ENCODE assay signal across 13 cellular contexts in the genomic region with DNA sequence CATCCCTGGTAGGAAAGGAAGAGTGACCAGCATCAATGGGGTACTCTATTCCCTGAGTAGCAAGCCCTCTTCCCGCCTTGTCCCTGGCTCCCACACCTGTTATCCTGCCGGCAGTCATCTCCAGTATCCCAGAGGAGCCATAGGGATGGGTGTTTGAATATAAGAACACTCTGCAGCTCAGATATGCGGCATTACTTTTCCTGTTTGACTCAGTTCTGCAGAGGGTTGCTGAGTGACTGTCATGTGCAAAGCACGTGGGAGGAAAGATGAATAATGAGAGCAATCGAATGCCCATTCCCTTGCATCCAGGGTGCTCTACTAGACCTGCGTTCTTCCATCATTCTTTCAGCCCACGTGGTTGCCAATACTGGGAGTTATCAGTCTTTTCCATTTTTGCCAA.
DNase-seq lines count a peak whose midpoint lies in the region; ATAC-seq and TF ChIP-seq lines count a peak whose summit lies in the region.
"Had no signal": no experiment of that assay in that cellular context is flagged by ENCODE, and none has a peak within 500 bp of the region (broad histone marks: within the 10 kb centered on the region; RNA-seq: fewer than 3 reads in every experiment).

No MANE protein-coding gene starts in this region.

- H3K9me3 Mint-ChIP-seq in activated CD8-positive, alpha-beta memory T cell treated with anti-CD3 and anti-CD28 coated beads, Interleukin-2, amount 10 ng/mL, durations not matched to agents 7 days and 5 days (ENCODE audit: low read depth) = no peaks in the 10 kb centered on the region
- no peaks in the 10 kb centered on the region for H3K9me3 Mint-ChIP-seq in activated naive CD8-positive, alpha-beta T cell treated with anti-CD3 and anti-CD28 coated beads for 36 hours

- no peak for TF ChIP-seq POLR2A in NB4 (IDR thresholded peaks at IDR 0.05; ENCODE audit: extremely low read depth, insufficient read length)

- peak overlapping the region; percentile 10 for H3K4me3 Mint-ChIP-seq in activated CD8-positive, alpha-beta memory T cell treated with anti-CD3 and anti-CD28 coated beads, Interleukin-2, amount 10 ng/mL, durations not matched to agents 7 days and 5 days
- H3K4me3 Mint-ChIP-seq in activated naive CD8-positive, alpha-beta T cell treated with anti-CD3 and anti-CD28 coated beads for 36 hours = peak overlapping the region; percentile 40

- H3K36me3 Mint-ChIP-seq in activated CD8-positive, alpha-beta memory T cell treated with anti-CD3 and anti-CD28 coated beads, Interleukin-2, amount 10 ng/mL, durations not matched to agents 7 days and 5 days = peaks cover 18% of the 10 kb centered on the region
- peaks cover 38% of the 10 kb centered on the region for H3K36me3 Mint-ChIP-seq in activated naive CD8-positive, alpha-beta T cell treated with anti-CD3 and anti-CD28 coated beads for 36 hours

- peaks cover 66% of the 10 kb centered on the region for H3K4me1 Mint-ChIP-seq in activated CD8-positive, alpha-beta memory T cell treated with anti-CD3 and anti-CD28 coated beads, Interleukin-2, amount 10 ng/mL, durations not matched to agents 7 days and 5 days
- peaks cover 88% of the 10 kb centered on the region for H3K4me1 Mint-ChIP-seq in activated naive CD8-positive, alpha-beta T cell treated with anti-CD3 and anti-CD28 coated beads for 36 hours

- no peak overlapping the region for H3K4me3 ChIP-seq in NB4 (ENCODE audit: low read depth, low read length)
- H3K4me3 ChIP-seq: uterus had no signal

- CTCF ChIA-PET in activated CD8-positive, alpha-beta memory T cell treated with anti-CD3 and anti-CD28 coated beads, Interleukin-2, amount 10 ng/mL, durations not matched to agents 7 days and 5 days (lab: Charles Lee) = interaction anchor here (1.1 kb wide), 1 partner anchor 59 kb away, joined by 3 read pairs; no protein-coding TSS in a partner anchor

- no peak for TF ChIP-seq CTCF in NB4 (IDR thresholded peaks at IDR 0.05; ENCODE audit: low read depth, low read length)

- H3K27me3 Mint-ChIP-seq in activated CD8-positive, alpha-beta memory T cell treated with anti-CD3 and anti-CD28 coated beads, Interleukin-2, amount 10 ng/mL, durations not matched to agents 7 days and 5 days = no peaks in the 10 kb centered on the region
- no peaks in the 10 kb centered on the region for H3K27me3 Mint-ChIP-seq in activated naive CD8-positive, alpha-beta T cell treated with anti-CD3 and anti-CD28 coated beads for 36 hours

- no peak for DNase-seq in activated CD8-positive, alpha-beta memory T cell treated with anti-CD3 and anti-CD28 coated beads, Interleukin-2, amount 10 ng/mL, durations not matched to agents 7 days and 5 days
- no peak for DNase-seq in activated CD8-positive, alpha-beta memory T cell treated with anti-CD3 and anti-CD28 coated beads, Interleukin-2, amount 50 U/mL, for 4 hours
- DNase-seq in NB4 (ENCODE audit: low read depth) (peak; percentile 44), putamen (ENCODE audit: low spot score) (peak; percentile 71), SKM-1 (lab: John Stamatoyannopoulos, UW; ENCODE audit: unreplicated experiment) (no peak)
- DNase-seq in activated naive CD8-positive, alpha-beta T cell treated with anti-CD3 and anti-CD28 coated beads for 36 hours = no peak
- DNase-seq: ACHN, DMS153, left ventricle myocardium superior, small intestine, uterus had no signal

- no peak for ATAC-seq in activated CD8-positive, alpha-beta memory T cell treated with anti-CD3 and anti-CD28 coated beads, Interleukin-2, amount 10 ng/mL, durations not matched to agents 7 days and 5 days
- no peak for ATAC-seq in GM18520 (IDR thresholded peaks at IDR 0.05; ENCODE audit: unreplicated experiment)
- ATAC-seq in GM18502 (IDR thresholded peaks at IDR 0.05; ENCODE audit: poor library complexity, unreplicated experiment) = no peak
- ATAC-seq: left ventricle myocardium superior had no signal

- peak overlapping the region; percentile 94 for H3K27ac Mint-ChIP-seq in activated CD8-positive, alpha-beta memory T cell treated with anti-CD3 and anti-CD28 coated beads, Interleukin-2, amount 10 ng/mL, durations not matched to agents 7 days and 5 days
- peak overlapping the region; percentile 95 for H3K27ac Mint-ChIP-seq in activated naive CD8-positive, alpha-beta T cell treated with anti-CD3 and anti-CD28 coated beads for 36 hours

Comparison
In these comparisons a context has a peak if more than half of its experiments do, and no peak if none do; other contexts are left out.
1. DNase-seq: peak in NB4 (single experiment) and putamen (single experiment); none in activated CD8-positive, alpha-beta memory T cell treated with anti-CD3 and anti-CD28 coated beads, Interleukin-2, amount 10 ng/mL, durations not matched to agents 7 days and 5 days (single experiment), activated CD8-positive, alpha-beta memory T cell treated with anti-CD3 and anti-CD28 coated beads, Interleukin-2, amount 50 U/mL, for 4 hours (single experiment), activated naive CD8-positive, alpha-beta T cell treated with anti-CD3 and anti-CD28 coated beads for 36 hours (single experiment) and SKM-1 (single experiment).